In genomic region chr20:49608752-49609670, GRCh38 we compare ENCODE assay signal across 8 cellular contexts. TPM values are rescaled to one million over a fixed set of nuclear protein-coding genes. Genes with fewer than 3 reads are reported as not detected.
DNase-seq lines count a peak whose midpoint lies in the region; ATAC-seq and TF ChIP-seq lines count a peak whose summit lies in the region.

No MANE protein-coding gene starts in this region.

- ATAC-seq in GM19372 (IDR thresholded peaks at IDR 0.05; ENCODE audit: low read depth, unreplicated experiment) = peak; percentile 51
- ATAC-seq in GM21367 (IDR thresholded peaks at IDR 0.05; ENCODE audit: unreplicated experiment) = no peak

- H3K9me3 ChIP-seq in BE2C (no peaks in the 10 kb centered on the region), ascending aorta (no peaks in the 10 kb centered on the region), iPS-15b (ENCODE audit: control insufficient read depth, insufficient read depth, low read length) (no peaks in the 10 kb centered on the region)

- intact Hi-C loops in ascending aorta (cut with DNase I) = loop anchor here (1.0 kb wide), 1 partner anchor 68 kb away; no protein-coding TSS in a partner anchor

- DNase-seq in BE2C (peak; percentile 68), NCI-H128 (lab: John Stamatoyannopoulos, UW; ENCODE audit: unreplicated experiment) (peak; percentile 38), T-helper 9 cell (peak; percentile 67), ascending aorta (ENCODE audit: low spot score in 2 of 2) (peak in 1 of 2 donors; percentile 78)
- peak; percentile 72 for DNase-seq in stimulated activated CD4-positive, alpha-beta T cell treated with anti-CD3 and anti-CD28 coated beads, Interleukin-12 subunit alpha, Interleukin-12 subunit beta, amount 100 ng/mL, for 4 hours

- no peak overlapping the region for H3K9ac ChIP-seq in iPS-15b (ENCODE audit: low read depth, low read length)

- H3K27me3 ChIP-seq in BE2C (no peaks in the 10 kb centered on the region), ascending aorta (no peaks in the 10 kb centered on the region), iPS-15b (ENCODE audit: control insufficient read depth, insufficient read depth, low read length) (no peaks in the 10 kb centered on the region)

- no peak overlapping the region for H3K27ac ChIP-seq in ascending aorta

- H3K36me3 ChIP-seq in BE2C = no peaks in the 10 kb centered on the region
- H3K36me3 ChIP-seq in ascending aorta = no peaks in the 10 kb centered on the region
- no peaks in the 10 kb centered on the region for H3K36me3 ChIP-seq in iPS-15b (ENCODE audit: control insufficient read depth, insufficient read depth, low read length)

- no peaks in the 10 kb centered on the region for H3K4me1 ChIP-seq in BE2C
- H3K4me1 ChIP-seq in ascending aorta = peaks cover 6 to 22% of the 10 kb centered on the region in 2 donors
- H3K4me1 ChIP-seq in iPS-15b (ENCODE audit: control insufficient read depth, insufficient read depth, low read length) = peaks cover 2% of the 10 kb centered on the region

- H3K4me3 ChIP-seq in BE2C (ENCODE audit: low read depth, low read length) = no peak overlapping the region
- H3K4me3 ChIP-seq in ascending aorta = no peak overlapping the region
- H3K4me3 ChIP-seq in iPS-15b (ENCODE audit: low read depth, low read length) = peak overlapping the region; percentile 53

- TF ChIP-seq CTCF in BE2C (IDR thresholded peaks at IDR 0.05; ENCODE audit: low read depth, low read length) (peak; percentile 92), ascending aorta (IDR thresholded peaks at IDR 0.05) (peak; percentile 95 to 99 (median 98))

RNA-seq across cellular contexts. Expression of gene PTGIS, which starts 41.1 kb away (rescaled TPM):
- polyA plus RNA-seq in BE2C (2012; ENCODE audit: insufficient read depth, insufficient read length, low read depth) = not detected
- 288 TPM for total RNA-seq in ascending aorta
